ENCODE assay signal across 1 cellular context in genomic region chr22:38487946-38488345, GRCh38.
TF ChIP-seq lines count a peak whose summit lies in the region.

No MANE protein-coding gene starts in this region.

TF ChIP-seq in H1, 55 proteins besides CTCF, POLR2A, EP300 and RAD21:
- TF ChIP-seq POLR2AphosphoS5 (IDR thresholded peaks at IDR 0.05; ENCODE audit: low read depth, low read length) = peak; percentile 41; the same call in 1 of the 2 replicates
- no peak for TF ChIP-seq BRCA1 (IDR thresholded peaks at IDR 0.05; ENCODE audit: low read depth, low read length)
